26 cellular contexts compared by ENCODE assay signal in the genomic region with DNA sequence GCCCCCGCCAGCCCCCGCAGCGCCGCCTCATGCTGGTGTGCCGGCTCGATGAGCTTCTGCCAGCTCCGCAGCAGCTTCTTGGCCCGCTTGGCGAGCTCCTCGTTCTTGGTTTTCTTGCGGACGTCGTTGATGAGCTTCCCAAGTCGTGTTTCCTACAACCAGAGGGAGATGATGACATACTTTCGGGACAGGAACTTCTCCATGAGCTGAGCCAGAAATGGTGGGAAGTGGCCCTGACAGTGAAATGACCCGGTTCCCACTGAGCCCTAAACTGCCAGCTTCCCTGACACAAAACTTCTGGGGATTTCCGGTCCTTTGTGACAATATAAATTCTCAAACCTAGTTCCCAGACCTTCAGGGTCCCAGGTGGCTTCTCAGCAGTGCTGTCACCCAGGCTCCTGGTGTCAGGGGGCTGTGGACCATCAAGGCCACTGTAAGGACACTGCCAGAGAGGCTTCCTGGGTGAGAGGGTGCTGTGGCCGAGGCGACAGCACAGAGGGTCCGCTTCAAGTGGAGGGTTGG.
"Had no signal": no experiment of that assay in that cellular context is flagged by ENCODE, and none has a peak within 500 bp of the region (broad histone marks: within the 10 kb centered on the region; RNA-seq: fewer than 3 reads in every experiment).

No MANE protein-coding gene starts in this region.

- H3K4me3 ChIP-seq: body of pancreas, gastroesophageal sphincter, lower lobe of right lung, right lobe of liver, skin epidermis, thyroid gland, upper lobe of right lung had no signal

- H3K9me3 Mint-ChIP-seq: activated CD4-positive, alpha-beta memory T cell treated with anti-CD3 and anti-CD28 coated beads, Interleukin-2, amount 10 ng/mL, durations not matched to agents 7 days and 5 days; activated CD4-positive, alpha-beta T cell treated with anti-CD3 and anti-CD28 coated beads, Interleukin-2, amount 10 ng/mL, durations not matched to agents 7 days and 5 days; activated T-helper 2 cell treated with anti-CD3 and anti-CD28 coated beads, Interferon-gamma antibody, Interleukin-2, Interleukin-4, amounts not matched to agents 10 μg/mL and 5 μg/mL and 100 μg/mL, durations not matched to agents 14 hours and 24 hours and 36 hours; effector memory CD8-positive, alpha-beta T cell; natural killer cell; stimulated activated effector memory CD8-positive, alpha-beta T cell treated with anti-CD3 and anti-CD28 coated beads, Interleukin-12 subunit alpha, Interleukin-12 subunit beta, amount 100 ng/mL, for 72 hours; stimulated activated naive CD8-positive, alpha-beta T cell treated with anti-CD3 and anti-CD28 coated beads, Interleukin-15, amount 100 ng/mL, for 72 hours had no signal

- H3K9me3 ChIP-seq: body of pancreas, gastroesophageal sphincter, lower lobe of right lung, right lobe of liver, thyroid gland, upper lobe of right lung had no signal

- ATAC-seq: body of pancreas; effector memory CD8-positive, alpha-beta T cell; gastroesophageal sphincter; lower lobe of right lung; natural killer cell; right lobe of liver; stimulated activated effector memory CD8-positive, alpha-beta T cell treated with anti-CD3 and anti-CD28 coated beads, Interleukin-12 subunit alpha, Interleukin-12 subunit beta, amount 100 ng/mL, for 72 hours; stimulated activated naive CD8-positive, alpha-beta T cell treated with anti-CD3 and anti-CD28 coated beads, Interleukin-15, amount 100 ng/mL, for 72 hours; upper lobe of right lung had no signal

- H3K27ac ChIP-seq: body of pancreas, gastroesophageal sphincter, lower lobe of right lung, skin epidermis, thyroid gland, upper lobe of right lung had no signal

- H3K36me3 Mint-ChIP-seq: activated naive CD8-positive, alpha-beta T cell had no signal

- DNase-seq: activated CD4-positive, alpha-beta memory T cell treated with anti-CD3 and anti-CD28 coated beads, Interleukin-2, amount 10 ng/mL, durations not matched to agents 7 days and 5 days; activated CD4-positive, alpha-beta T cell treated with anti-CD3 and anti-CD28 coated beads for 1 hour; activated CD4-positive, alpha-beta T cell treated with anti-CD3 and anti-CD28 coated beads, Interleukin-2, amount 10 ng/mL, durations not matched to agents 7 days and 5 days; activated CD8-positive, alpha-beta memory T cell treated with anti-CD3 and anti-CD28 coated beads, Interleukin-2, amount 50 U/mL, for 48 hours; activated T-cell treated with anti-CD3 and anti-CD28 coated beads, Interleukin-2, amount 50 U/mL, for 48 hours; aorta; body of pancreas; cortex of kidney; effector memory CD8-positive, alpha-beta T cell; erythroblast; hippocampal formation; kidney; lower lobe of right lung; mesendoderm; natural killer cell; right lobe of liver; stimulated activated CD4-positive, alpha-beta T cell treated with anti-CD3 and anti-CD28 coated beads, Interleukin-4, amount 100 ng/mL, for 24 hours; stimulated activated naive CD8-positive, alpha-beta T cell treated with anti-CD3 and anti-CD28 coated beads, Interleukin-15, amount 100 ng/mL, for 72 hours; T-helper 2 cell; thyroid gland; upper lobe of right lung had no signal

- H3K4me3 Mint-ChIP-seq: activated CD4-positive, alpha-beta memory T cell treated with anti-CD3 and anti-CD28 coated beads, Interleukin-2, amount 10 ng/mL, durations not matched to agents 7 days and 5 days; activated CD4-positive, alpha-beta T cell treated with anti-CD3 and anti-CD28 coated beads, Interleukin-2, amount 10 ng/mL, durations not matched to agents 7 days and 5 days; activated naive CD8-positive, alpha-beta T cell; effector memory CD8-positive, alpha-beta T cell; natural killer cell; stimulated activated effector memory CD8-positive, alpha-beta T cell treated with anti-CD3 and anti-CD28 coated beads, Interleukin-12 subunit alpha, Interleukin-12 subunit beta, amount 100 ng/mL, for 72 hours; stimulated activated naive CD8-positive, alpha-beta T cell treated with anti-CD3 and anti-CD28 coated beads, Interleukin-15, amount 100 ng/mL, for 72 hours had no signal

- H3K27ac Mint-ChIP-seq: activated CD4-positive, alpha-beta memory T cell treated with anti-CD3 and anti-CD28 coated beads, Interleukin-2, amount 10 ng/mL, durations not matched to agents 7 days and 5 days; activated CD4-positive, alpha-beta T cell treated with anti-CD3 and anti-CD28 coated beads, Interleukin-2, amount 10 ng/mL, durations not matched to agents 7 days and 5 days had no signal

- H3K27me3 Mint-ChIP-seq: activated CD4-positive, alpha-beta memory T cell treated with anti-CD3 and anti-CD28 coated beads, Interleukin-2, amount 10 ng/mL, durations not matched to agents 7 days and 5 days; activated CD4-positive, alpha-beta T cell treated with anti-CD3 and anti-CD28 coated beads, Interleukin-2, amount 10 ng/mL, durations not matched to agents 7 days and 5 days; activated naive CD8-positive, alpha-beta T cell; effector memory CD8-positive, alpha-beta T cell; stimulated activated naive CD8-positive, alpha-beta T cell treated with anti-CD3 and anti-CD28 coated beads, Interleukin-15, amount 100 ng/mL, for 72 hours had no signal

- H3K27me3 ChIP-seq: body of pancreas, gastroesophageal sphincter, right lobe of liver, thyroid gland, upper lobe of right lung had no signal
